20 cellular contexts compared by ENCODE assay signal in the genomic region with DNA sequence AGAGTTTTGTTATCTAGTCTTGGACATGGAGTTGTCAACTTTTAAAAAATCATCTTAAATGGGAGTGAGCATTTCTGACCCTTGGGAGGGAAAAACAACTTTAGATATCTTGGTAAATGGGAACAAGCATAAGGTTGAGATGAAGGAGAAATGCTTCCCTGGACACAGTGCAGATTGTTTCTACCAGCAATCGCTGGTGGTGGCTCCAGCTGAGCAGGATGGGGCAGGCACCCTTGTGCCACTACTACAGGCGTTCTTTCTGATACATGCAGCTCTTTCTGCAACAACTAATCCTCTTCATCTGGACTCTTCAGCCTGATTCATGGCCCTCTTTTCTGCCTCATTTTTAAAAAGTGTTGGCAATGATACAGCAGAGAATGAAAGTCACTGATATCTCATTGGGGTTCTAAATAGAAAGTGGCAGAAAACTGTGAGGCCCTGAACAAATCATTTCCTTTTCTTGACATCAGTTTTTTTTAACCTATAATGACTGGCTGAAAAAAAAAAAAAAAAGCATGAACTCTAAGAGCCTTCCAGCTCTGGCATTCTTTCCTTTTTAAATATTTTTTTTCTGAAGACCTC.
DNase-seq lines count a peak whose midpoint lies in the region; ATAC-seq lines count a peak whose summit lies in the region.
"Had no signal": no experiment of that assay in that cellular context is flagged by ENCODE, and none has a peak within 500 bp of the region (broad histone marks: within the 10 kb centered on the region; RNA-seq: fewer than 3 reads in every experiment).

No MANE protein-coding gene starts in this region.

- peak; percentile 57 to 74 for ATAC-seq in activated naive CD4-positive, alpha-beta T cell treated with anti-CD3 and anti-CD28 coated beads, Interleukin-2, amount 50 U/mL, for 72 hours
- peak; percentile 80 for ATAC-seq in stimulated activated effector memory CD8-positive, alpha-beta T cell treated with anti-CD3 and anti-CD28 coated beads, Interleukin-12 subunit alpha, Interleukin-12 subunit beta, amount 100 ng/mL, for 72 hours

- peaks cover 25% of the 10 kb centered on the region for H3K9me3 Mint-ChIP-seq in activated CD4-positive, alpha-beta T cell treated with anti-CD3 and anti-CD28 coated beads, Interleukin-2, amount 10 ng/mL, durations not matched to agents 24 days and 14 days
- H3K9me3 Mint-ChIP-seq in activated naive CD4-positive, alpha-beta T cell treated with anti-CD3 and anti-CD28 coated beads, Interleukin-2, amount 50 U/mL, for 72 hours: peaks cover 4 to 5% of the 10 kb centered on the region in 2 donors
- H3K9me3 Mint-ChIP-seq in stimulated activated effector memory CD8-positive, alpha-beta T cell treated with anti-CD3 and anti-CD28 coated beads, Interleukin-12 subunit alpha, Interleukin-12 subunit beta, amount 100 ng/mL, for 72 hours: no peaks in the 10 kb centered on the region

- no peaks in the 10 kb centered on the region for H3K27me3 Mint-ChIP-seq in activated CD4-positive, alpha-beta T cell treated with anti-CD3 and anti-CD28 coated beads, Interleukin-2, amount 10 ng/mL, durations not matched to agents 24 days and 14 days
- H3K27me3 Mint-ChIP-seq: CD4-positive, alpha-beta memory T cell; IgD-negative memory B cell had no signal

- intact Hi-C loops in activated CD4-positive, alpha-beta T cell treated with anti-CD3 and anti-CD28 coated beads, Interleukin-2, amount 10 ng/mL, durations not matched to agents 24 days and 14 days (cut with micrococcal nuclease): no loop called here

- H3K27ac Mint-ChIP-seq in activated CD4-positive, alpha-beta T cell treated with anti-CD3 and anti-CD28 coated beads, Interleukin-2, amount 10 ng/mL, durations not matched to agents 24 days and 14 days: peak overlapping the region; percentile 31
- H3K27ac Mint-ChIP-seq in activated naive CD4-positive, alpha-beta T cell treated with anti-CD3 and anti-CD28 coated beads, Interleukin-2, amount 50 U/mL, for 72 hours: peak overlapping the region; percentile 16 to 47
- no peak overlapping the region for H3K27ac Mint-ChIP-seq in stimulated activated effector memory CD8-positive, alpha-beta T cell treated with anti-CD3 and anti-CD28 coated beads, Interleukin-12 subunit alpha, Interleukin-12 subunit beta, amount 100 ng/mL, for 72 hours

- H3K4me1 Mint-ChIP-seq in activated CD4-positive, alpha-beta T cell treated with anti-CD3 and anti-CD28 coated beads, Interleukin-2, amount 10 ng/mL, durations not matched to agents 24 days and 14 days: peaks cover 25% of the 10 kb centered on the region
- peaks cover 16% of the 10 kb centered on the region for H3K4me1 Mint-ChIP-seq in stimulated activated effector memory CD8-positive, alpha-beta T cell treated with anti-CD3 and anti-CD28 coated beads, Interleukin-12 subunit alpha, Interleukin-12 subunit beta, amount 100 ng/mL, for 72 hours
- H3K4me1 Mint-ChIP-seq: IgD-negative memory B cell had no signal

- peaks cover 9% of the 10 kb centered on the region for H3K36me3 Mint-ChIP-seq in activated CD4-positive, alpha-beta T cell treated with anti-CD3 and anti-CD28 coated beads, Interleukin-2, amount 10 ng/mL, durations not matched to agents 24 days and 14 days (ENCODE audit: low read depth)
- peaks cover under 1 to 49% of the 10 kb centered on the region in 2 donors for H3K36me3 Mint-ChIP-seq in activated naive CD4-positive, alpha-beta T cell treated with anti-CD3 and anti-CD28 coated beads, Interleukin-2, amount 50 U/mL, for 72 hours
- peaks cover 5% of the 10 kb centered on the region for H3K36me3 Mint-ChIP-seq in stimulated activated effector memory CD8-positive, alpha-beta T cell treated with anti-CD3 and anti-CD28 coated beads, Interleukin-12 subunit alpha, Interleukin-12 subunit beta, amount 100 ng/mL, for 72 hours
- H3K36me3 Mint-ChIP-seq: CD4-positive, alpha-beta memory T cell; IgD-negative memory B cell had no signal

- DNase-seq in activated CD4-positive, alpha-beta T cell treated with anti-CD3 and anti-CD28 coated beads, Interleukin-2, amount 10 ng/mL, durations not matched to agents 24 days and 14 days: no peak
- no peak for DNase-seq in activated CD4-positive, alpha-beta T cell treated with anti-CD3 and anti-CD28 coated beads, Interleukin-2, amount 50 U/mL, for 1 hour
- DNase-seq in activated naive CD4-positive, alpha-beta T cell treated with anti-CD3 and anti-CD28 coated beads, Interleukin-2, amount 50 U/mL, for 72 hours (ENCODE audit: low spot score in 2 of 2): no peak
- DNase-seq in activated naive CD4-positive, alpha-beta T cell treated with Interleukin-2 at 50 U/mL for 16 hours: no peak
- DNase-seq in NCI-H82 treated with DMSO at 0.1 percent for 48 hours (lab: John Stamatoyannopoulos, UW; ENCODE audit: unreplicated experiment) (peak; percentile 23), retina (no peak), NCI-H748 (lab: John Stamatoyannopoulos, UW; ENCODE audit: unreplicated experiment) (no peak)
- no peak for DNase-seq in stimulated activated effector memory CD8-positive, alpha-beta T cell treated with anti-CD3 and anti-CD28 coated beads, Interleukin-12 subunit alpha, Interleukin-12 subunit beta, amount 100 ng/mL, for 72 hours (ENCODE audit: low spot score in 2 of 2)
- DNase-seq: Calu3; CD4-positive, alpha-beta memory T cell; DMS53; HCEC 1CT; Kasumi-1; MM.1S; NCI-H1105; NCI-H1694 treated with DMSO at 0.1 percent for 48 hours; NCI-H2107; NCI-H2227 treated with DMSO at 0.1 percent for 48 hours; NCI-H526 had no signal

- peak overlapping the region; percentile 18 for H3K4me3 Mint-ChIP-seq in activated CD4-positive, alpha-beta T cell treated with anti-CD3 and anti-CD28 coated beads, Interleukin-2, amount 10 ng/mL, durations not matched to agents 24 days and 14 days
- no peak overlapping the region for H3K4me3 Mint-ChIP-seq in stimulated activated effector memory CD8-positive, alpha-beta T cell treated with anti-CD3 and anti-CD28 coated beads, Interleukin-12 subunit alpha, Interleukin-12 subunit beta, amount 100 ng/mL, for 72 hours
- H3K4me3 Mint-ChIP-seq: CD4-positive, alpha-beta memory T cell; IgD-negative memory B cell had no signal
